Comparison of ENCODE assay signal across 8 cellular contexts in genomic region chr14:103522649-103523582, GRCh38. TPM values are rescaled to one million over a fixed set of nuclear protein-coding genes. Genes with fewer than 3 reads are reported as not detected.
DNase-seq lines count a peak whose midpoint lies in the region; ATAC-seq, FAIRE-seq and TF ChIP-seq lines count a peak whose summit lies in the region.

TSS of gene CKB (minus strand) at chr14:103522830. CDS start at chr14:103522493, 337 bp downstream.

- peak within 1 kb of the TSS; percentile 78 for H3K4me2 ChIP-seq in K562 (ENCODE audit: insufficient read depth, low read length)

- H2AFZ ChIP-seq in K562 (ENCODE audit: low read depth, low read length), result peak within 1 kb of the TSS; percentile 59

- peaks cover 13% of the 10 kb centered on the region; the same call in 1 of the 2 replicates for H4K20me1 ChIP-seq in K562 (replicated peaks; ENCODE audit: control insufficient read depth, insufficient read depth, low read length)

- TF ChIP-seq POLR2A in K562 (conservative IDR thresholded peaks at IDR 0.05), result no peak; the same call in 1 of the 2 replicates

- TF ChIP-seq CTCF in AG09309 (IDR thresholded peaks at IDR 0.05; ENCODE audit: control insufficient read depth, insufficient read depth, low read depth, low read length, missing control alignments), result no peak
- no peak for TF ChIP-seq CTCF in K562 (IDR thresholded peaks at IDR 0.05 in 2 of 3, conservative IDR thresholded peaks at IDR 0.05 in 1 of 3; ENCODE audit: insufficient read depth in 2 of 3, low read depth in 1 of 3, low read length in 3 of 3)

- WGBS in K562 (ENCODE audit: insufficient coverage, low coverage, missing lambda C conversion rate), result 37% methylated on average over 39 of the region's 107 CpGs

- no peak for TF ChIP-seq EP300 in K562 (IDR thresholded peaks at IDR 0.05; ENCODE audit: low read length)

- in situ Hi-C loops in K562 (cut with MboI), result no loop called here

- H3K27ac ChIP-seq in K562 (ENCODE audit: extremely low read depth, low read depth, low read length), result peak within 1 kb of the TSS; percentile 83

- H3K9ac ChIP-seq in K562 (ENCODE audit: insufficient read depth in 1 of 2, low read depth in 2 of 2, low read length in 2 of 2), result peak within 1 kb of the TSS; percentile 73 to 93

- TF ChIP-seq RAD21 in K562 (CRISPR knock-in tag; conservative IDR thresholded peaks at IDR 0.05 in 1 of 2, IDR thresholded peaks at IDR 0.05 in 1 of 2), result no peak

- H3K27me3 ChIP-seq in K562 (ENCODE audit: control insufficient read depth in 2 of 2, insufficient read depth in 2 of 2, low read length in 2 of 2), result no peaks in the 10 kb centered on the region

- H3K4me3 ChIP-seq in AG09309 (ENCODE audit: control insufficient read depth, low read depth, low read length), result peak within 1 kb of the TSS; percentile 18
- H3K4me3 ChIP-seq in K562, result peak within 1 kb of the TSS; percentile 60
- peak within 1 kb of the TSS; percentile 86 for H3K4me3 ChIP-seq in iPS-11a (ENCODE audit: low read depth, low read length)

- H3K9me3 ChIP-seq in K562 (replicated peaks; ENCODE audit: control insufficient read depth, insufficient read depth, low read depth, low read length), result no peaks in the 10 kb centered on the region

- peaks cover 23% of the 10 kb centered on the region for H3K79me2 ChIP-seq in K562 (ENCODE audit: control insufficient read depth, insufficient read depth, low read length)

- no TSS peak for BruUV-seq in K562 (replicated peaks; lab: Mats Ljungman, UMichigan)

- DNase-seq in AG09309 (ENCODE audit: low read depth), result no peak
- DNase-seq in H4 (ENCODE audit: low spot score), result no peak
- peak; percentile 58 for DNase-seq in NCI-H524 treated with DMSO at 0.1 percent for 48 hours (lab: John Stamatoyannopoulos, UW)
- DNase-seq in K562 (ENCODE audit: extremely low read depth in 1 of 4, low spot score in 3 of 4), result peak; percentile 73 to 85 (median 78)
- peak; percentile 93 for DNase-seq in retina
- DNase-seq in SKM-1 treated with dmso at 0.1 percent for 144 hours (lab: John Stamatoyannopoulos, UW; ENCODE audit: unreplicated experiment), result no peak

- intact Hi-C loops in K562 (cut with micrococcal nuclease), result loop anchor here (10.0 kb wide), 1 partner anchor 128 kb away; no protein-coding TSS in a partner anchor

- no peaks in the 10 kb centered on the region for H3K9me1 ChIP-seq in K562 (ENCODE audit: control insufficient read depth, insufficient read depth, low read length)

- CTCF ChIA-PET in K562 (lab: Yijun Ruan, JAX; ENCODE audit: low intra/inter-chr PET ratio), result no interaction called here

- H3K4me1 ChIP-seq in K562 (replicated peaks in 1 of 2; ENCODE audit: control insufficient read depth in 2 of 2, insufficient read depth in 2 of 2, low read length in 2 of 2), result peaks cover 44 to 90% of the 10 kb centered on the region in 2 experiments

- POLR2A ChIA-PET in K562 (lab: Yijun Ruan, JAX), result interaction anchor here (0.6 to 2.5 kb wide), 6 partner anchors 11 to 1107 kb away, joined by 3 to 12 read pairs (median 4); no protein-coding TSS in a partner anchor

- no peak for FAIRE-seq in K562 (lab: Jason Lieb, UNC)

- ATAC-seq in K562 (peak; percentile 26), GM18511 (IDR thresholded peaks at IDR 0.05; ENCODE audit: unreplicated experiment) (no peak)

- peaks cover 23% of the 10 kb centered on the region; the same call in 1 of the 3 replicates for H3K36me3 ChIP-seq in K562 (ENCODE audit: control insufficient read depth, insufficient read depth, low read length)

TF ChIP-seq in K562, 482 proteins besides CTCF, POLR2A, EP300 and RAD21 (continues in another document):
- TF ChIP-seq ARID3A (IDR thresholded peaks at IDR 0.05; ENCODE audit: borderline replicate concordance, low read depth, low read length) (no peak), NR4A1 (CRISPR knock-in tag; IDR thresholded peaks at IDR 0.05) (no peak), NR4A1 (tag; IDR thresholded peaks at IDR 0.05) (no peak)

RNA-seq across cellular contexts. Expression of gene CKB, which starts in this region (rescaled TPM):
- total RNA-seq in H4 (2014; rRNA removed; shearing (Covaris generic)), result 47.1 and 52.4 TPM in 2 replicates
- total RNA-seq in K562 (2011; cell fraction: chromatin; rRNA removed; ENCODE audit: low replicate concordance), result 63.0 and 253 TPM in 2 replicates
- 300 and 318 TPM in 2 replicates for total RNA-seq in K562 (2011; cell fraction: nucleolus; rRNA removed)
- total RNA-seq in K562 (2011; cell fraction: nucleoplasm; rRNA removed), result 108 and 141 TPM in 2 replicates
- total RNA-seq in K562 (2014; rRNA removed), result 692 and 778 TPM in 2 replicates
- 90.5 and 91.6 TPM in 2 replicates for total RNA-seq in K562 (2014; rRNA removed; fragmentation: Illumina TruSeq; extraction: Trizol)
- 177 and 191 TPM in 2 replicates for total RNA-seq in K562 (2015; rRNA removed; fragmentation: Illumina TruSeq; extraction: Trizol)
- 558 and 570 TPM in 2 replicates for total RNA-seq in K562 (2021)
- polyA plus RNA-seq in K562 (2011; rRNA removed), result 132 and 348 TPM in 2 replicates
- polyA plus RNA-seq in K562 (2011; cell fraction: cytosol; rRNA removed), result 261 and 599 TPM in 2 replicates
- polyA plus RNA-seq in K562 (2011; cell fraction: nucleus; rRNA removed), result 742 and 1,022 TPM in 2 replicates
- polyA plus RNA-seq in K562 (2012), result 375 and 553 TPM in 2 replicates
- polyA plus RNA-seq in K562 (2014; fragmentation: Illumina TruSeq; extraction: Trizol), result 115 and 390 TPM in 2 replicates
- 10 to 100 TPM; 23.9 to 44.5 TPM for polyA plus RNA-seq in K562 (2014; fragmentation: Nextera tagmentation; extraction: Ambion mirVana)
- 564 and 637 TPM in 2 replicates for polyA plus RNA-seq in K562 (2014; rRNA removed)
- 34.8 and 43.6 TPM in 2 replicates for polyA minus RNA-seq in K562 (2011; rRNA and poly(A)+ RNA removed)
- polyA minus RNA-seq in K562 (2011; cell fraction: cytosol; rRNA and poly(A)+ RNA removed), result 164 and 287 TPM in 2 replicates
- polyA minus RNA-seq in K562 (2011; cell fraction: nucleus; rRNA and poly(A)+ RNA removed), result 93.2 and 131 TPM in 2 replicates

Comparison
In these comparisons a context has a peak if more than half of its experiments do, and no peak if none do; other contexts are left out.
1. DNase-seq: peak in NCI-H524 treated with DMSO at 0.1 percent for 48 hours (single experiment), K562 (4 of 4) and retina (single experiment); none in AG09309 (single experiment), H4 (single experiment) and SKM-1 treated with dmso at 0.1 percent for 144 hours (single experiment).
2. H3K4me3 ChIP-seq: peak in every context shown above with its lines; median percentile 86 in iPS-11a; 60 in K562; 18 in AG09309.